13 cellular contexts compared by ENCODE assay signal in genomic region chr2:637406-637776, GRCh38. TPM values are rescaled to one million over a fixed set of nuclear protein-coding genes. Genes with fewer than 3 reads are reported as not detected.
DNase-seq lines count a peak whose midpoint lies in the region; ATAC-seq and TF ChIP-seq lines count a peak whose summit lies in the region.
"Had no signal": no experiment of that assay in that cellular context is flagged by ENCODE, and none has a peak within 500 bp of the region (broad histone marks: within the 10 kb centered on the region; RNA-seq: fewer than 3 reads in every experiment).

No MANE protein-coding gene starts in this region.

- peaks cover 6% of the 10 kb centered on the region for H3K4me1 Mint-ChIP-seq in CD4-positive, alpha-beta T cell (ENCODE audit: low read depth)
- H3K4me1 Mint-ChIP-seq in T-helper 17 cell (peaks cover 9% of the 10 kb centered on the region), neural progenitor cell (peaks cover 18% of the 10 kb centered on the region)

- 52 to 54% methylated on average over 16 of the region's 16 CpGs for WGBS in GM23248 (ENCODE audit: low coverage in 1 of 2, low lambda C conversion rate in 2 of 2, missing lambda C conversion rate in 2 of 2), 2 experiments

- H3K9me3 ChIP-seq in CD4-positive, alpha-beta T cell (ENCODE audit: control insufficient read depth, low read length): no peaks in the 10 kb centered on the region
- H3K9me3 ChIP-seq in DND-41 (ENCODE audit: insufficient read depth, low read length, severe bottlenecking): no peaks in the 10 kb centered on the region
- no peaks in the 10 kb centered on the region for H3K9me3 ChIP-seq in T-helper 17 cell (ENCODE audit: control insufficient read depth, low read length, poor library complexity, severe bottlenecking)
- H3K9me3 ChIP-seq in neural progenitor cell (ENCODE audit: low read depth): no peaks in the 10 kb centered on the region
- no peaks in the 10 kb centered on the region for H3K9me3 ChIP-seq in GM23248 (ENCODE audit: low read depth)
- H3K9me3 ChIP-seq: thyroid gland had no signal

- H3K9ac ChIP-seq in DND-41 (ENCODE audit: low read depth, low read length) (no peak overlapping the region), neural progenitor cell (no peak overlapping the region), GM23248 (no peak overlapping the region)

- H3K4me3 Mint-ChIP-seq in CD4-positive, alpha-beta T cell: peak overlapping the region; percentile 89
- H3K4me3 Mint-ChIP-seq in T-helper 17 cell (peak overlapping the region; percentile 85), neural progenitor cell (peak overlapping the region; percentile 33)
- H3K4me3 Mint-ChIP-seq: neural crest cell had no signal

- H4K20me1 ChIP-seq in DND-41 (ENCODE audit: insufficient read depth, low read length): no peaks in the 10 kb centered on the region
- no peaks in the 10 kb centered on the region for H4K20me1 ChIP-seq in neural progenitor cell (ENCODE audit: low read depth)
- no peaks in the 10 kb centered on the region for H4K20me1 ChIP-seq in GM23248 (ENCODE audit: insufficient read depth)

- no peak overlapping the region for H3K4me2 ChIP-seq in DND-41 (ENCODE audit: insufficient read depth, low read length)
- H3K4me2 ChIP-seq in neural progenitor cell: no peak overlapping the region
- no peak overlapping the region for H3K4me2 ChIP-seq in GM23248 (ENCODE audit: unreplicated experiment)

- no peak overlapping the region for H3K4me3 ChIP-seq in DND-41 (ENCODE audit: low read depth in 1 of 2, low read length in 2 of 2)
- no peak overlapping the region for H3K4me3 ChIP-seq in neural progenitor cell
- H3K4me3 ChIP-seq in GM23248: no peak overlapping the region

- H3K27me3 Mint-ChIP-seq in CD4-positive, alpha-beta T cell: peaks cover 4% of the 10 kb centered on the region
- peaks cover 12% of the 10 kb centered on the region for H3K27me3 Mint-ChIP-seq in T-helper 17 cell
- peaks cover 7% of the 10 kb centered on the region for H3K27me3 Mint-ChIP-seq in neural progenitor cell (ENCODE audit: insufficient read depth, low read depth)
- H3K27me3 Mint-ChIP-seq: stimulated activated naive CD8-positive, alpha-beta T cell treated with anti-CD3 and anti-CD28 coated beads, Interleukin-15, amount 100 ng/mL, for 72 hours had no signal

- H3K27ac Mint-ChIP-seq in CD4-positive, alpha-beta T cell: no peak overlapping the region
- H3K27ac Mint-ChIP-seq in T-helper 17 cell (no peak overlapping the region), neural progenitor cell (no peak overlapping the region)

- ATAC-seq in CD4-positive, alpha-beta T cell (ENCODE audit: poor library complexity): no peak
- ATAC-seq in DND-41 (ENCODE audit: insufficient read depth, low read depth): no peak
- ATAC-seq in T-helper 17 cell: no peak
- no peak for ATAC-seq in GM18907 (IDR thresholded peaks at IDR 0.05; ENCODE audit: unreplicated experiment)
- no peak for ATAC-seq in HG03457 (IDR thresholded peaks at IDR 0.05; ENCODE audit: unreplicated experiment)

- DNase-seq in CD4-positive, alpha-beta T cell: no peak
- DNase-seq in DND-41: no peak
- DNase-seq in T-helper 17 cell: no peak
- DNase-seq in neural progenitor cell (ENCODE audit: low spot score): no peak
- no peak for DNase-seq in GM23248
- DNase-seq: cortex of kidney, GDM1, NCI-H526 treated with DMSO at 0.1 percent for 48 hours had no signal

- H3K4me1 ChIP-seq in DND-41 (ENCODE audit: insufficient read depth, low read length) (peaks cover 8% of the 10 kb centered on the region), neural progenitor cell (no peaks in the 10 kb centered on the region), GM23248 (ENCODE audit: insufficient read depth) (no peaks in the 10 kb centered on the region)

- no peaks in the 10 kb centered on the region for H3K36me3 ChIP-seq in DND-41 (ENCODE audit: insufficient read depth, low read length)
- H3K36me3 ChIP-seq in neural progenitor cell: no peaks in the 10 kb centered on the region
- H3K36me3 ChIP-seq in GM23248 (ENCODE audit: low read depth): no peaks in the 10 kb centered on the region
- H3K36me3 ChIP-seq: thyroid gland had no signal

- no peaks in the 10 kb centered on the region for H3K36me3 Mint-ChIP-seq in CD4-positive, alpha-beta T cell (ENCODE audit: low read depth)
- no peaks in the 10 kb centered on the region for H3K36me3 Mint-ChIP-seq in T-helper 17 cell (ENCODE audit: low read depth)
- peaks cover 3% of the 10 kb centered on the region for H3K36me3 Mint-ChIP-seq in neural progenitor cell

- no peaks in the 10 kb centered on the region for H3F3A ChIP-seq in neural progenitor cell (ENCODE audit: low read depth)
- H3F3A ChIP-seq in GM23248 (ENCODE audit: insufficient read depth): no peaks in the 10 kb centered on the region

- no peak for TF ChIP-seq CTCF in CD4-positive, alpha-beta T cell (IDR thresholded peaks at IDR 0.05)
- TF ChIP-seq CTCF in DND-41 (IDR thresholded peaks at IDR 0.05; ENCODE audit: borderline replicate concordance, extremely low read depth, low read length, poor library complexity, severe bottlenecking) (no peak), neural progenitor cell (IDR thresholded peaks at IDR 0.05) (no peak)

- H3K9me2 ChIP-seq in GM23248 (ENCODE audit: insufficient read depth): no peaks in the 10 kb centered on the region

- CTCF ChIA-PET in CD4-positive, alpha-beta T cell (lab: Charles Lee): interaction anchor here (1.3 kb wide), 1 partner anchor 391 kb away, joined by 8 read pairs; no protein-coding TSS in a partner anchor

- in situ Hi-C loops in GM23248 (cut with MboI): no loop called here

- no peaks in the 10 kb centered on the region for H3K9me3 Mint-ChIP-seq in CD4-positive, alpha-beta T cell
- peaks cover 17% of the 10 kb centered on the region for H3K9me3 Mint-ChIP-seq in neural progenitor cell
- H3K9me3 Mint-ChIP-seq: stimulated activated naive CD8-positive, alpha-beta T cell treated with anti-CD3 and anti-CD28 coated beads, Interleukin-15, amount 100 ng/mL, for 72 hours had no signal

- POLR2A ChIA-PET in CD4-positive, alpha-beta T cell (lab: Charles Lee): no interaction called here

- no peak overlapping the region for H3K27ac ChIP-seq in CD4-positive, alpha-beta T cell (ENCODE audit: low read depth, low read length)
- H3K27ac ChIP-seq in DND-41 (ENCODE audit: low read length): peak overlapping the region; percentile 5; the same call in 1 of the 2 replicates
- H3K27ac ChIP-seq in neural progenitor cell: no peak overlapping the region
- no peak overlapping the region for H3K27ac ChIP-seq in GM23248

- H2AFZ ChIP-seq in DND-41 (ENCODE audit: low read depth, low read length): 0 out of 2 replicates have a peak overlapping the region, but pooled peaks have one; percentile 28
- H2AFZ ChIP-seq in neural progenitor cell (replicated peaks): no peak overlapping the region
- H2AFZ ChIP-seq in GM23248: no peak overlapping the region

- H3K79me2 ChIP-seq in DND-41 (ENCODE audit: insufficient read depth, low read length) (no peaks in the 10 kb centered on the region), neural progenitor cell (ENCODE audit: low read depth) (no peaks in the 10 kb centered on the region), GM23248 (ENCODE audit: insufficient read depth) (no peaks in the 10 kb centered on the region)

- no peaks in the 10 kb centered on the region for H3K27me3 ChIP-seq in CD4-positive, alpha-beta T cell (ENCODE audit: control insufficient read depth, insufficient read depth, low read length)
- no peaks in the 10 kb centered on the region for H3K27me3 ChIP-seq in DND-41 (ENCODE audit: insufficient read depth, low read length, poor library complexity)
- H3K27me3 ChIP-seq in neural progenitor cell: peaks cover 4% of the 10 kb centered on the region
- no peaks in the 10 kb centered on the region for H3K27me3 ChIP-seq in GM23248 (replicated peaks; ENCODE audit: insufficient read depth)
- H3K27me3 ChIP-seq: thyroid gland had no signal

- intact Hi-C loops in CD4-positive, alpha-beta T cell (cut with DNase I, micrococcal nuclease): loop anchor here (1.0 to 5.0 kb wide), 6 partner anchors 107 to 465 kb away; no protein-coding TSS in a partner anchor

RNA-seq across cellular contexts. Expression of gene TMEM18, which starts 39.8 kb away (rescaled TPM):
- total RNA-seq in CD4-positive, alpha-beta T cell: 10 to 100 TPM; 25.6 to 26.3 TPM
- total RNA-seq in T-helper 17 cell (10 to 100 TPM; 29.3 to 34.3 TPM), neural progenitor cell (ENCODE audit: low replicate concordance) (23.5 and 50.0 TPM in 2 replicates)
- 9.9 and 16.2 TPM in 2 replicates for total RNA-seq in GM23248 (2014; rRNA removed; shearing (Covaris generic))
- polyA plus RNA-seq in GM23248 (2016; fragmentation: Nextera tagmentation; extraction: Ambion mirVana): 37.7 and 40.0 TPM in 2 replicates

Comparison
In these comparisons a context has a peak if more than half of its experiments do, and no peak if none do; other contexts are left out.
1. H3K4me3 Mint-ChIP-seq: peak in every context shown above with its lines; median percentile 89 in CD4-positive, alpha-beta T cell; 85 in T-helper 17 cell; 33 in neural progenitor cell.